In genomic region chr10:12129222-12130111, GRCh38 we compare ENCODE assay signal across 8 cellular contexts. TPM values are rescaled to one million over a fixed set of nuclear protein-coding genes. Genes with fewer than 3 reads are reported as not detected.
A peak's percentile ranks its signal among the peaks of the same experiment; 100 is the strongest.
DNase-seq lines count a peak whose midpoint lies in the region; ATAC-seq and TF ChIP-seq lines count a peak whose summit lies in the region.

Gene SEC61A2, plus strand, starts transcription at chr10:12129677. Its CDS starts 111 bp downstream, at chr10:12129788.

- peak within 1 kb of the TSS; percentile 51 for H3K27ac ChIP-seq in PC-3 (ENCODE audit: low read length)

- POLR2A ChIA-PET in PC-3 (lab: Charles Lee; ENCODE audit: unreplicated experiment): no interaction called here

- no peaks in the 10 kb centered on the region for H3K36me3 ChIP-seq in PC-3 (ENCODE audit: low read depth, low read length)

- CTCF ChIA-PET in PC-3 (lab: Charles Lee): no interaction called here

- peak within 1 kb of the TSS; percentile 69 for H3K9ac ChIP-seq in PC-3 (ENCODE audit: low read length)

- no peak for TF ChIP-seq CTCF in PC-3 (conservative IDR thresholded peaks at IDR 0.05; ENCODE audit: low read depth, low read length)

- H4K20me1 ChIP-seq in PC-3 (ENCODE audit: low read length): no peaks in the 10 kb centered on the region

- H3F3A ChIP-seq in PC-3 (ENCODE audit: low read length, unreplicated experiment): no peaks in the 10 kb centered on the region

- H3K27me3 ChIP-seq in PC-3 (ENCODE audit: low read length): no peaks in the 10 kb centered on the region

- no peaks in the 10 kb centered on the region for H3K4me1 ChIP-seq in PC-3 (ENCODE audit: insufficient read depth, low read length)

- H3K4me3 Mint-ChIP-seq in IgD-negative memory B cell: peak within 1 kb of the TSS; percentile 90 to 96 (median 94)
- H3K4me3 Mint-ChIP-seq in activated T-cell treated with anti-CD3 and anti-CD28 coated beads, Interleukin-2, amount 50 U/mL, for 24 hours: peak within 1 kb of the TSS; percentile 87

- no peaks in the 10 kb centered on the region for H3K36me3 Mint-ChIP-seq in IgD-negative memory B cell
- peaks cover 33% of the 10 kb centered on the region for H3K36me3 Mint-ChIP-seq in activated T-cell treated with anti-CD3 and anti-CD28 coated beads, Interleukin-2, amount 50 U/mL, for 24 hours (ENCODE audit: low read depth)

- no peaks in the 10 kb centered on the region for H3K9me3 Mint-ChIP-seq in IgD-negative memory B cell
- H3K9me3 Mint-ChIP-seq in activated T-cell treated with anti-CD3 and anti-CD28 coated beads, Interleukin-2, amount 50 U/mL, for 24 hours: no peaks in the 10 kb centered on the region

- no peaks in the 10 kb centered on the region for H3K27me3 Mint-ChIP-seq in IgD-negative memory B cell
- no peaks in the 10 kb centered on the region for H3K27me3 Mint-ChIP-seq in activated T-cell treated with anti-CD3 and anti-CD28 coated beads, Interleukin-2, amount 50 U/mL, for 24 hours

- peak within 1 kb of the TSS; percentile 79 for H3K4me3 ChIP-seq in PC-3 (ENCODE audit: low read length)

- peak; percentile 91 for ATAC-seq in GM21529 (IDR thresholded peaks at IDR 0.05; ENCODE audit: unreplicated experiment)
- peak; percentile 90 for ATAC-seq in PC-3
- ATAC-seq in esophagus mucosa: peak; percentile 99

- H3K9me3 ChIP-seq in PC-3 (ENCODE audit: low read length): no peaks in the 10 kb centered on the region

- H3K4me1 Mint-ChIP-seq in IgD-negative memory B cell: peaks cover 7 to 16% (median 15%) of the 10 kb centered on the region in 3 donors
- peaks cover 37% of the 10 kb centered on the region for H3K4me1 Mint-ChIP-seq in activated T-cell treated with anti-CD3 and anti-CD28 coated beads, Interleukin-2, amount 50 U/mL, for 24 hours (ENCODE audit: low read depth)

- H3K4me2 ChIP-seq in PC-3 (ENCODE audit: low read length): peak within 1 kb of the TSS; percentile 89

- intact Hi-C loops in PC-3 (cut with micrococcal nuclease): no loop called here

- DNase-seq in DMS153 (lab: John Stamatoyannopoulos, UW): peak; percentile 46
- peak; percentile 86 for DNase-seq in PC-3
- DNase-seq in activated T-cell treated with anti-CD3 and anti-CD28 coated beads, Interleukin-2, amount 50 U/mL, for 24 hours: peak; percentile 99
- DNase-seq in myocyte (ENCODE audit: low read depth): peak; percentile 93
- peak; percentile 87 to 97 for DNase-seq in stimulated activated CD8-positive, alpha-beta memory T cell treated with anti-CD3 and anti-CD28 coated beads, Interleukin-7, amount 100 ng/mL, for 4 hours (ENCODE audit: low read depth in 2 of 2)

- H3K79me2 ChIP-seq in PC-3 (ENCODE audit: low read length): peaks cover 10% of the 10 kb centered on the region; the same call in 1 of the 2 replicates

- no peaks in the 10 kb centered on the region for H3K9me2 ChIP-seq in PC-3 (replicated peaks; ENCODE audit: low read length)

- peak within 1 kb of the TSS; percentile 76 to 98 (median 95) for H3K27ac Mint-ChIP-seq in IgD-negative memory B cell
- peak within 1 kb of the TSS; percentile 90 for H3K27ac Mint-ChIP-seq in activated T-cell treated with anti-CD3 and anti-CD28 coated beads, Interleukin-2, amount 50 U/mL, for 24 hours

- BruUV-seq in PC-3 (replicated peaks; lab: Mats Ljungman, UMichigan): no TSS peak

- H2AFZ ChIP-seq in PC-3 (ENCODE audit: low read length): peak within 1 kb of the TSS; percentile 85

RNA-seq across cellular contexts. Expression of gene SEC61A2, which starts in this region (rescaled TPM):
- polyA plus RNA-seq in IgD-negative memory B cell: 1.5 TPM
- total RNA-seq in PC-3 (2014; rRNA removed) (2.2 and 5.5 TPM in 2 replicates), esophagus mucosa (2.8 TPM), myocyte (17.0 and 18.6 TPM in 2 replicates)
- 14.0 TPM for polyA plus RNA-seq in myocyte (2012)

Comparison
In these comparisons a context has a peak if more than half of its experiments do, and no peak if none do; other contexts are left out.
1. Peak in every context shown above with its lines: DNase-seq, ATAC-seq, H3K4me3 ChIP-seq and H3K27ac ChIP-seq.
2. DNase-seq: peak in every context shown above with its lines; median percentile 99 in activated T-cell treated with anti-CD3 and anti-CD28 coated beads, Interleukin-2, amount 50 U/mL, for 24 hours; 93 in myocyte; 92 in stimulated activated CD8-positive, alpha-beta memory T cell treated with anti-CD3 and anti-CD28 coated beads, Interleukin-7, amount 100 ng/mL, for 4 hours; 86 in PC-3; 46 in DMS153.